In the genomic region with DNA sequence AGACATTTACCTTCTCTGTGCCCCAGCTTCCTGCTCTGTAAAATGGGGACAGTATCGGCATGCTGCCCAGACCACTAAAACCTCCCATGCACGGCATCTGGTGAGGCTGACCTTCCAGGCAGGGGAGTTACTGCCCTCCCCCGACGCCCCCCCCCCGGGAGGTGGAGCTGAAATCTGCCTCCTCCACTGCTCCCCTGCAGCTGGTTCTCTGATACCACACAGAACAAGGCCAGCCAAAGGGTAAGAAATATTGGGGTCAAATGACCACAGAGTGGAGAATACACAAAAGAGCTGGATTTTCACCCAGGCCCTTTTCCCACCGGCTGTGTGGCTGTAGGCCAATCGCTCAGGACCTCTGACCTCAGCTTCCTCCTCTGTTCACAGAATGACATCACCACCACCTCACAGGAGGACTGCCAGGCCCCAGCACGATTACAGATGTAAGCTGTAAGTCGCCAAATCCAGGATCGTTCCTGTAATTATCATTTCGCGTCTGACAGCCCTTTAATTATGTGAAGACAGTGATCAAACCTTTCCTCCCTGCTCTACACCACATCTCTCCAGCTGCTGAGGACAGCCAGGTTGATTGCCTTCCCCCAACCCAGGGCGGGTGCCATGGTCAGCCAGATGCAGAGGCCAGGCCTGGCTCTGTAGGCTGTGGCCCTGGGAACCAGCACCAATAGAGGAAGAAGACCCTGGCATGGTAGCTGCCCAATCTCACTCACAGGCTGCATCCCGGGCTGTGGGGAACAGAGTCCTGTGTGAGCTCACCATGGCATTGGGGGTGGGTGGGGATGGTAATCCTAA, we compare ENCODE assay signal across 1 cellular context.
TF ChIP-seq lines count a peak whose summit lies in the region.

No MANE protein-coding gene starts in this region.

TF ChIP-seq in HepG2, 621 proteins besides CTCF, POLR2A, EP300 and RAD21:
- TF ChIP-seq ZKSCAN5 (CRISPR knock-in tag; IDR thresholded peaks at IDR 0.05) (no peak), ATF7 (IDR thresholded peaks at IDR 0.05) (0 out of 2 replicates have a peak, but pooled peaks have one; percentile 19), ATF7 (CRISPR knock-in tag; IDR thresholded peaks at IDR 0.05) (no peak), RARA (CRISPR knock-in tag; IDR thresholded peaks at IDR 0.05) (no peak)
- TF ChIP-seq, protein P1, sequence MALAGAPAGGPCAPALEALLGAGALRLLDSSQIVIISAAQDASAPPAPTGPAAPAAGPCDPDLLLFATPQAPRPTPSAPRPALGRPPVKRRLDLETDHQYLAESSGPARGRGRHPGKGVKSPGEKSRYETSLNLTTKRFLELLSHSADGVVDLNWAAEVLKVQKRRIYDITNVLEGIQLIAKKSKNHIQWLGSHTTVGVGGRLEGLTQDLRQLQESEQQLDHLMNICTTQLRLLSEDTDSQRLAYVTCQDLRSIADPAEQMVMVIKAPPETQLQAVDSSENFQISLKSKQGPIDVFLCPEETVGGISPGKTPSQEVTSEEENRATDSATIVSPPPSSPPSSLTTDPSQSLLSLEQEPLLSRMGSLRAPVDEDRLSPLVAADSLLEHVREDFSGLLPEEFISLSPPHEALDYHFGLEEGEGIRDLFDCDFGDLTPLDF (CRISPR knock-in tag; IDR thresholded peaks at IDR 0.05) = no peak
- TF ChIP-seq, protein P2, sequence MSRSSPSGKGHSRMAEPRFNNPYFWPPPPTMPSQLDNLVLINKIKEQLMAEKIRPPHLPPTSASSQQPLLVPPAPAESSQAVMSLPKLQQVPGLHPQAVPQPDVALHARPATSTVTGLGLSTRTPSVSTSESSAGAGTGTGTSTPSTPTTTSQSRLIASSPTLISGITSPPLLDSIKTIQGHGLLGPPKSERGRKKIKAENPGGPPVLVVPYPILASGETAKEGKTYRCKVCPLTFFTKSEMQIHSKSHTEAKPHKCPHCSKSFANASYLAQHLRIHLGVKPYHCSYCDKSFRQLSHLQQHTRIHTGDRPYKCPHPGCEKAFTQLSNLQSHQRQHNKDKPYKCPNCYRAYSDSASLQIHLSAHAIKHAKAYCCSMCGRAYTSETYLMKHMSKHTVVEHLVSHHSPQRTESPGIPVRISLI (CRISPR knock-in tag; IDR thresholded peaks at IDR 0.05; ENCODE audit: borderline replicate concordance) = no peak
- TF ChIP-seq, protein P3, sequence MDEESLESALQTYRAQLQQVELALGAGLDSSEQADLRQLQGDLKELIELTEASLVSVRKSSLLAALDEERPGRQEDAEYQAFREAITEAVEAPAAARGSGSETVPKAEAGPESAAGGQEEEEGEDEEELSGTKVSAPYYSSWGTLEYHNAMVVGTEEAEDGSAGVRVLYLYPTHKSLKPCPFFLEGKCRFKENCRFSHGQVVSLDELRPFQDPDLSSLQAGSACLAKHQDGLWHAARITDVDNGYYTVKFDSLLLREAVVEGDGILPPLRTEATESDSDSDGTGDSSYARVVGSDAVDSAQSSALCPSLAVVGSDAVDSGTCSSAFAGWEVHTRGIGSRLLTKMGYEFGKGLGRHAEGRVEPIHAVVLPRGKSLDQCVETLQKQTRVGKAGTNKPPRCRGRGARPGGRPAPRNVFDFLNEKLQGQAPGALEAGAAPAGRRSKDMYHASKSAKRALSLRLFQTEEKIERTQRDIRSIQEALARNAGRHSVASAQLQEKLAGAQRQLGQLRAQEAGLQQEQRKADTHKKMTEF (CRISPR knock-in tag; IDR thresholded peaks at IDR 0.05) = no peak
